Comparison of ENCODE assay signal across 25 cellular contexts in the genomic region with DNA sequence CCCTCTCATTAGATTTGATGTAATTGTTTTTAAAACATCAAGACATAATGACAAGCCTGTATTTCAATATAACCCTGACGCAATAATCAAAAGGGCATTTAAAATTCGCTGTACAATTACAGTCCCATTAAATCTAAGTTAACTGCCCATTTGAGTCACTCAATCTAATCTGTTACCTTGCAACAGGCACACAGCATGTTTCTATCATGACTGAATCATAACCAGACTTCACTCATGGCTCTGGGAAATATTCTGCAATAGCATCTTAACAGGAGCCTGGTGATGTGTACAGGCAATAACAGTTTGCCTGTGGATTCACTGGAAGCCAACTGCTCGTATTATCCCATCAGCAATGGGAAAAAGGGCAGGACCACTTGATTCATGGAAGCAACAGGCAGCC.
DNase-seq lines count a peak whose midpoint lies in the region; ATAC-seq, FAIRE-seq and TF ChIP-seq lines count a peak whose summit lies in the region.
"Had no signal": no experiment of that assay in that cellular context is flagged by ENCODE, and none has a peak within 500 bp of the region (broad histone marks: within the 10 kb centered on the region; RNA-seq: fewer than 3 reads in every experiment).

No MANE protein-coding gene starts in this region.

- H3K9me3 ChIP-seq in mesodermal cell (ENCODE audit: control insufficient read depth, low read length) = peaks cover 4% of the 10 kb centered on the region
- H3K9me3 ChIP-seq: psoas muscle had no signal

- H3K36me3 ChIP-seq in bronchial epithelial cell (ENCODE audit: control insufficient read depth, insufficient read depth, low read length) (no peaks in the 10 kb centered on the region), mesodermal cell (ENCODE audit: control insufficient read depth, insufficient read depth, low read length) (no peaks in the 10 kb centered on the region), H7 (replicated peaks; ENCODE audit: control insufficient read depth, insufficient read depth, low read length) (no peaks in the 10 kb centered on the region)
- H3K36me3 ChIP-seq: transverse colon had no signal

- intact Hi-C loops in left cardiac atrium (cut with DNase I) = no loop called here

- no peak for TF ChIP-seq CTCF in bronchial epithelial cell (IDR thresholded peaks at IDR 0.05; ENCODE audit: insufficient read depth, low read length, severe bottlenecking)

- no peak for FAIRE-seq in bronchial epithelial cell (lab: Jason Lieb, UNC)
- FAIRE-seq: frontal cortex, GM19239 had no signal

- DNase-seq in EH (ENCODE audit: low read depth) (peak; percentile 70), LHCN-M2 (ENCODE audit: low read depth) (peak; percentile 17), bronchial epithelial cell (ENCODE audit: low read depth) (peak; percentile 47), left cardiac atrium (no peak), kidney glomerular epithelial cell (lab: John Stamatoyannopoulos, UW) (no peak), D341Med (ENCODE audit: low spot score) (no peak), H7 (no peak)
- DNase-seq: activated CD4-positive, alpha-beta memory T cell treated with anti-CD3 and anti-CD28 coated beads, Interleukin-2, amount 10 ng/mL, durations not matched to agents 7 days and 5 days; activated effector memory CD4-positive, alpha-beta T cell treated with Interleukin-2 at 50 U/mL for 16 hours; cerebellar nuclear complex; left ventricle myocardium superior; NCI-H146; NCI-H2171 treated with DMSO at 0.1 percent for 48 hours; NCI-H774; OCI-M1; psoas muscle; Right ventricle myocardium superior; stimulated activated CD8-positive, alpha-beta memory T cell treated with anti-CD3 and anti-CD28 coated beads, Interleukin-4, amount 100 ng/mL, for 48 hours; transverse colon had no signal

- H3K27ac ChIP-seq in mesodermal cell (ENCODE audit: low read depth, low read length, severe bottlenecking) = peak overlapping the region; percentile 11
- H3K27ac ChIP-seq: psoas muscle, transverse colon had no signal

- H3K4me3 ChIP-seq in bronchial epithelial cell (ENCODE audit: low read depth, low read length) = no peak overlapping the region
- H3K4me3 ChIP-seq in mesodermal cell (ENCODE audit: extremely low read depth, insufficient read depth, low read length, poor library complexity, severe bottlenecking) = no peak overlapping the region
- no peak overlapping the region for H3K4me3 ChIP-seq in H7 (ENCODE audit: insufficient read depth, low read depth, low read length)
- H3K4me3 ChIP-seq: dorsolateral prefrontal cortex, psoas muscle, transverse colon had no signal

- no peak for ATAC-seq in left cardiac atrium
- ATAC-seq: activated CD4-positive, CD25-positive, alpha-beta regulatory T cell treated with anti-CD3 and anti-CD28 coated beads, Interleukin-2, amount 50 U/mL, for 24 hours; HCT116; left ventricle myocardium superior; psoas muscle had no signal

- 72 to 83% methylated on average over 2 to 3 of the region's 3 CpGs for WGBS in mesodermal cell (ENCODE audit: insufficient coverage in 2 of 2), 2 experiments

- H3K27me3 ChIP-seq in bronchial epithelial cell (ENCODE audit: control insufficient read depth, insufficient read depth, low read length) (no peaks in the 10 kb centered on the region), H7 (ENCODE audit: control insufficient read depth, insufficient read depth, low read length) (no peaks in the 10 kb centered on the region)
- H3K27me3 ChIP-seq: dorsolateral prefrontal cortex, transverse colon had no signal

- no peaks in the 10 kb centered on the region for H3K4me1 ChIP-seq in mesodermal cell (ENCODE audit: control insufficient read depth, insufficient read depth, low read length, poor library complexity, severe bottlenecking)
- H3K4me1 ChIP-seq: psoas muscle, transverse colon had no signal

Comparison
In these comparisons a context has a peak if more than half of its experiments do, and no peak if none do; other contexts are left out.
1. DNase-seq: peak in EH (single experiment), LHCN-M2 (single experiment) and bronchial epithelial cell (single experiment); none in left cardiac atrium (single experiment), kidney glomerular epithelial cell (single experiment), D341Med (single experiment) and H7 (single experiment).